Comparison of ENCODE assay signal across 25 cellular contexts in the genomic region with DNA sequence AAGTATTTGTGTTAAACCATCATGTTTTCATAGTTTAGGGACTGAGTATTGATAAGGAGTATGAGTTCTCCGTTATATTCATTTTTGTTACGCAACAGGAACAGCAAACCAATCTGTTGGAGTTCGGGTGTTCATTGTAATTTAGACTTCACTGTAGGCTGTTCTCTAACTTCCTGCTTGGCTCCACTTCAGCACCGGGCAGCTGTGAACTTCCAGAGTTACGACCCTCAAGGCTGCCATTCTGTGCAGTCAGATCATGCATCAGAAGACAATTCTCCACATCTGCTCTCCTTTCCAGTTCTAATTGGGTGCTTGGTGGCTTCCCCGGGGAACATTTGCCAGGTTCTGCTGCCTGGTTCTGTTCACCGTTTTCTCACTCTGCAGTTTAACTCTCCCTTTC.
DNase-seq lines count a peak whose midpoint lies in the region; ATAC-seq, FAIRE-seq and TF ChIP-seq lines count a peak whose summit lies in the region.
"Had no signal": no experiment of that assay in that cellular context is flagged by ENCODE, and none has a peak within 500 bp of the region (broad histone marks: within the 10 kb centered on the region; RNA-seq: fewer than 3 reads in every experiment).

No MANE protein-coding gene starts in this region.

- no peaks in the 10 kb centered on the region for H3K4me1 Mint-ChIP-seq in T-helper 17 cell
- H3K4me1 Mint-ChIP-seq: activated B cell treated with CpG ODN at 0.5 μM for 24 hours; activated CD4-positive, alpha-beta T cell treated with anti-CD3 and anti-CD28 coated beads, Interleukin-2, amount 10 ng/mL, durations not matched to agents 7 days and 5 days; CD4-positive, CD25-positive, alpha-beta regulatory T cell; memory B cell had no signal

- no peak overlapping the region for H3K4me3 ChIP-seq in mucosa of descending colon
- H3K4me3 ChIP-seq: breast epithelium, GM12878, HAP-1, left lung, SJSA1, smooth muscle cell, upper lobe of right lung had no signal

- DNase-seq in AG20443 (ENCODE audit: low spot score): peak; percentile 19
- peak; percentile 4 for DNase-seq in ELR (ENCODE audit: low read depth)
- no peak for DNase-seq in T-helper 17 cell
- peak in 1 of 3 donors; percentile 14 for DNase-seq in mucosa of descending colon
- no peak for DNase-seq in Kasumi-1 (lab: John Stamatoyannopoulos, UW)
- no peak for DNase-seq in glomerular visceral epithelial cell (ENCODE audit: extremely low spot score)
- DNase-seq in HTR-8/SVneo (ENCODE audit: insufficient read length, low spot score): no peak
- DNase-seq: activated B cell treated with CpG ODN at 0.5 μM for 24 hours; activated CD4-positive, alpha-beta T cell treated with anti-CD3 and anti-CD28 coated beads, Interleukin-2, amount 10 ng/mL, durations not matched to agents 7 days and 5 days; activated effector memory CD4-positive, alpha-beta T cell treated with Interleukin-2 at 50 U/mL for 16 hours; Calu3; CD4-positive, CD25-positive, alpha-beta regulatory T cell; left lung; NCI-H187 treated with DMSO at 0.1 percent for 48 hours; RPMI8226; stimulated activated naive CD4-positive, alpha-beta T cell treated with Interleukin-2 at 50 U/mL for 16 hours; upper lobe of right lung had no signal

- H3K9me3 ChIP-seq in T-helper 17 cell (ENCODE audit: control insufficient read depth, low read length, poor library complexity, severe bottlenecking) (no peaks in the 10 kb centered on the region), mucosa of descending colon (no peaks in the 10 kb centered on the region)
- H3K9me3 ChIP-seq: breast epithelium, HAP-1, left lung, SJSA1, upper lobe of right lung had no signal

- no peak for FAIRE-seq in HTR-8/SVneo (lab: Jason Lieb, UNC)
- FAIRE-seq: GM12878, islet of Langerhans had no signal

- no peaks in the 10 kb centered on the region for H3K36me3 ChIP-seq in mucosa of descending colon (ENCODE audit: low read depth)
- H3K36me3 ChIP-seq: breast epithelium, HAP-1, left lung, SJSA1, upper lobe of right lung had no signal

- H3K4me3 Mint-ChIP-seq in T-helper 17 cell: peak overlapping the region; percentile 16
- H3K4me3 Mint-ChIP-seq: activated B cell treated with CpG ODN at 0.5 μM for 24 hours; activated CD4-positive, alpha-beta T cell treated with anti-CD3 and anti-CD28 coated beads, Interleukin-2, amount 10 ng/mL, durations not matched to agents 7 days and 5 days; CD4-positive, CD25-positive, alpha-beta regulatory T cell; memory B cell had no signal

- intact Hi-C loops in mucosa of descending colon (cut with DNase I, micrococcal nuclease): no loop called here

- TF ChIP-seq CTCF in mucosa of descending colon (IDR thresholded peaks at IDR 0.05): no peak

- H3K36me3 Mint-ChIP-seq in T-helper 17 cell (ENCODE audit: low read depth): no peaks in the 10 kb centered on the region
- H3K36me3 Mint-ChIP-seq: activated naive CD4-positive, alpha-beta T cell treated with anti-CD3 and anti-CD28 coated beads, Interleukin-2, amount 50 U/mL, for 72 hours; CD4-positive, CD25-positive, alpha-beta regulatory T cell; memory B cell had no signal

- ATAC-seq in T-helper 17 cell (no peak), mucosa of descending colon (peak; percentile 36)
- ATAC-seq: activated naive CD4-positive, alpha-beta T cell treated with anti-CD3 and anti-CD28 coated beads, Interleukin-2, amount 50 U/mL, for 72 hours; GM12878; left lung; upper lobe of right lung had no signal

- no peak overlapping the region for H3K27ac Mint-ChIP-seq in T-helper 17 cell
- H3K27ac Mint-ChIP-seq: activated B cell treated with CpG ODN at 0.5 μM for 24 hours; activated CD4-positive, alpha-beta T cell treated with anti-CD3 and anti-CD28 coated beads, Interleukin-2, amount 10 ng/mL, durations not matched to agents 7 days and 5 days; activated naive CD4-positive, alpha-beta T cell treated with anti-CD3 and anti-CD28 coated beads, Interleukin-2, amount 50 U/mL, for 72 hours; CD4-positive, CD25-positive, alpha-beta regulatory T cell; memory B cell had no signal

- no peaks in the 10 kb centered on the region for H3K4me1 ChIP-seq in mucosa of descending colon (ENCODE audit: low read depth)
- H3K4me1 ChIP-seq: breast epithelium, HAP-1, left lung, SJSA1, upper lobe of right lung had no signal

- peaks cover 12% of the 10 kb centered on the region for H3K27me3 Mint-ChIP-seq in T-helper 17 cell

Comparison
In these comparisons a context has a peak if more than half of its experiments do, and no peak if none do; other contexts are left out.
1. DNase-seq: peak in AG20443 (single experiment) and ELR (single experiment); none in T-helper 17 cell (0 of 3), Kasumi-1 (0 of 2), glomerular visceral epithelial cell (single experiment) and HTR-8/SVneo (single experiment).